1 cellular context compared by ENCODE assay signal in genomic region chr19:3109491-3109890, GRCh38.
TF ChIP-seq lines count a peak whose summit lies in the region.

No MANE protein-coding gene starts in this region.

TF ChIP-seq in H1, 55 proteins besides CTCF, POLR2A, EP300 and RAD21:
- no peak for TF ChIP-seq KDM5A (IDR thresholded peaks at IDR 0.05; ENCODE audit: low read length)
- no peak for TF ChIP-seq SAP30 (IDR thresholded peaks at IDR 0.05; ENCODE audit: insufficient read depth, insufficient replicate concordance, low read length)
- TF ChIP-seq ATF3 (IDR thresholded peaks at IDR 0.05; ENCODE audit: insufficient read depth, low read depth, low read length) = no peak
- no peak for TF ChIP-seq JUND (IDR thresholded peaks at IDR 0.05; ENCODE audit: low read length)
- TF ChIP-seq KDM1A (IDR thresholded peaks at IDR 0.05; ENCODE audit: borderline replicate concordance, low read length) = no peak
- TF ChIP-seq, protein P1, sequence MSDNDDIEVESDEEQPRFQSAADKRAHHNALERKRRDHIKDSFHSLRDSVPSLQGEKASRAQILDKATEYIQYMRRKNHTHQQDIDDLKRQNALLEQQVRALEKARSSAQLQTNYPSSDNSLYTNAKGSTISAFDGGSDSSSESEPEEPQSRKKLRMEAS (IDR thresholded peaks at IDR 0.05) = no peak
- TF ChIP-seq PHF8 (conservative IDR thresholded peaks at IDR 0.05; ENCODE audit: low read depth, low read length) = no peak
- TF ChIP-seq SIN3A (conservative IDR thresholded peaks at IDR 0.05 in 1 of 2, IDR thresholded peaks at IDR 0.05 in 1 of 2; ENCODE audit: low read depth in 1 of 2, low read length in 2 of 2) = no peak
- no peak for TF ChIP-seq JUN (IDR thresholded peaks at IDR 0.05; ENCODE audit: low read depth, low read length)
- TF ChIP-seq FOSL1 (IDR thresholded peaks at IDR 0.05; ENCODE audit: insufficient read depth, low read depth, low read length) = no peak
TF ChIP-seq in H1: peak in this region for 0.
